Comparison of ENCODE assay signal across 23 cellular contexts in the genomic region with DNA sequence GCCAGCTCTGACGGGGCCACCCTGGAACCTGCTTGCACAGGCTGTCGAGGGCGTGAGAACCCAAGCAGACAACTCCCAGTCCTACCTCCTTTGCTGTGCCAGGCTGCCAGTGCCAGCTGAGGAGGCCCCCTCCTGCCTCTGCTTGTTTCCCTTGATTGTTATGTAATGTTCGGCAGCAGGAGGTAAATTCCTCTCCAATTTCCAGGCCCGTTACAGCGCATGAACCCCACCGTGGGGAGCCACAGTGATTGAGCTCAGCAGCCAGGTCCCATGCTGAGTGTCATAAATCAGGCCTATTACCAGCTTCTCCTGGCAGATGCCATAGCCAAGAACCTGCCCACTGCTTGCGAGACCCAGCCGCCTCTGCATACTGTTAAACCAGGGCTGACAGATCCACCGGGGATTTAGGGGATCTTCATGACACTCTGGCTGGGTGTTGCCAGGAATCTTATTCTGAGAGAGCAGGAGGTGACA.
DNase-seq lines count a peak whose midpoint lies in the region; ATAC-seq, FAIRE-seq and TF ChIP-seq lines count a peak whose summit lies in the region.
"Had no signal": no experiment of that assay in that cellular context is flagged by ENCODE, and none has a peak within 500 bp of the region (broad histone marks: within the 10 kb centered on the region; RNA-seq: fewer than 3 reads in every experiment).

No MANE protein-coding gene starts in this region.

- no peak overlapping the region for H3K9ac ChIP-seq in SK-N-MC (ENCODE audit: insufficient read length)
- no peak overlapping the region for H3K9ac ChIP-seq in neuronal stem cell (ENCODE audit: low read depth, low read length, poor library complexity)

- H3K27me3 Mint-ChIP-seq in GM23338 (ENCODE audit: insufficient read depth, low read depth, poor library complexity) = peaks cover 10% of the 10 kb centered on the region

- FAIRE-seq in GM12891 (lab: Jason Lieb, UNC) = no peak
- FAIRE-seq: keratinocyte had no signal

- no peak for TF ChIP-seq POLR2A in GM12891 (IDR thresholded peaks at IDR 0.05; ENCODE audit: low read depth, low read length)

- no peak overlapping the region for H3K14ac ChIP-seq in neuronal stem cell (ENCODE audit: low read length)

- H3K4me2 ChIP-seq in GM23338 (peak overlapping the region; percentile 61), neuronal stem cell (ENCODE audit: insufficient read depth, low read length, poor library complexity, severe bottlenecking) (no peak overlapping the region)
- H3K4me2 ChIP-seq: PC-9 had no signal

- no peak overlapping the region for H2BK5ac ChIP-seq in neuronal stem cell (ENCODE audit: low read length)

- H3K4me1 Mint-ChIP-seq in GM23338 = peaks cover 39% of the 10 kb centered on the region
- H3K4me1 Mint-ChIP-seq: activated T-helper 17 cell treated with anti-CD3 and anti-CD28 coated beads, Interleukin-2, amount 50 U/mL, for 72 hours; naive thymus-derived CD4-positive, alpha-beta T cell; stimulated activated memory B cell treated with anti-CD40 and anti-IgM and Interleukin-4, amounts not matched to agents 10 μg/mL and 1 μg/mL and 100 μg/mL, for 72 hours had no signal

- H3K4me3 ChIP-seq in GM23338 = peak overlapping the region; percentile 21; the same call in 1 of the 2 replicates
- peak overlapping the region; percentile 34 for H3K4me3 ChIP-seq in SK-N-MC
- H3K4me3 ChIP-seq in neuronal stem cell (ENCODE audit: low read length in 2 of 2) = no peak overlapping the region
- H3K4me3 ChIP-seq: cardiac muscle cell, PC-9, SJSA1, tibial artery had no signal

- DNase-seq in GM23338 (ENCODE audit: low spot score) = peak; percentile 86
- DNase-seq in NCI-H128 (lab: John Stamatoyannopoulos, UW; ENCODE audit: unreplicated experiment) = peak; percentile 61
- peak; percentile 75 for DNase-seq in SK-N-MC (ENCODE audit: low read depth, low spot score)
- no peak for DNase-seq in neuronal stem cell (ENCODE audit: low spot score)
- no peak for DNase-seq in NCI-H2029 (lab: John Stamatoyannopoulos, UW)
- no peak for DNase-seq in GM12891 (ENCODE audit: insufficient read length, low spot score)
- DNase-seq: AML-193; GF-D8; mammary epithelial cell; naive thymus-derived CD4-positive, alpha-beta T cell; NCI-H526; PC-9; stimulated activated CD4-positive, alpha-beta T cell treated with anti-CD3 and anti-CD28 coated beads, Interleukin-12 subunit alpha, Interleukin-12 subunit beta, amount 100 ng/mL, for 4 hours; T-helper 9 cell; tibial artery had no signal

- H3K4me1 ChIP-seq in GM23338 (ENCODE audit: insufficient read depth) (peaks cover 29% of the 10 kb centered on the region), neuronal stem cell (ENCODE audit: control insufficient read depth in 2 of 2, insufficient read depth in 1 of 2, low read depth in 1 of 2, low read length in 2 of 2) (peaks cover 0 to 3% of the 10 kb centered on the region in 2 donors)
- H3K4me1 ChIP-seq: SJSA1, tibial artery had no signal

- H2BK120ac ChIP-seq in neuronal stem cell (ENCODE audit: low read depth, low read length) = no peak overlapping the region

- no peaks in the 10 kb centered on the region for H4K20me1 ChIP-seq in GM23338 (replicated peaks; ENCODE audit: insufficient read depth)

- no peak overlapping the region for H2AFZ ChIP-seq in GM23338
- H2AFZ ChIP-seq in neuronal stem cell (ENCODE audit: low read length) = no peak overlapping the region
- H2AFZ ChIP-seq: PC-9 had no signal

- no peak overlapping the region for H3K4ac ChIP-seq in neuronal stem cell (ENCODE audit: low read length)

- no peak overlapping the region for H2BK12ac ChIP-seq in neuronal stem cell (ENCODE audit: low read length)

- no peaks in the 10 kb centered on the region for H3K9me3 ChIP-seq in SK-N-MC (ENCODE audit: low read depth, low read length)
- H3K9me3 ChIP-seq in neuronal stem cell (replicated peaks in 1 of 2; ENCODE audit: control insufficient read depth in 2 of 2, insufficient read depth in 1 of 2, low read depth in 1 of 2, low read length in 2 of 2) = no peaks in the 10 kb centered on the region
- H3K9me3 ChIP-seq: SJSA1, tibial artery had no signal

- H2BK15ac ChIP-seq in neuronal stem cell (ENCODE audit: low read length) = no peak overlapping the region

- WGBS in neuronal stem cell (ENCODE audit: extremely low coverage in 2 of 2, insufficient read length in 2 of 2, insufficient replicate concordance in 1 of 2), 2 donors = no CpG with 5 or more reads among the region's 10 CpGs

- no peaks in the 10 kb centered on the region for H3F3A ChIP-seq in GM23338 (replicated peaks; ENCODE audit: low read depth)

- H3K9me2 ChIP-seq in GM23338 (ENCODE audit: insufficient read depth) = peaks cover 6% of the 10 kb centered on the region

- H2AK5ac ChIP-seq in neuronal stem cell (ENCODE audit: low read depth, low read length) = no peak overlapping the region

- H3K36me3 Mint-ChIP-seq in GM23338 (ENCODE audit: low read depth) = peaks cover 8% of the 10 kb centered on the region

- peak; percentile 94 for ATAC-seq in GM23338
- no peak for ATAC-seq in HG03025 (IDR thresholded peaks at IDR 0.05; ENCODE audit: low FRiP score, unreplicated experiment)
- no peak for ATAC-seq in GM19455 (IDR thresholded peaks at IDR 0.05; ENCODE audit: unreplicated experiment)
- ATAC-seq: activated CD4-positive, CD25-positive, alpha-beta regulatory T cell treated with anti-CD3 and anti-CD28 coated beads, Interleukin-2, amount 50 U/mL, for 24 hours; activated T-helper 17 cell treated with anti-CD3 and anti-CD28 coated beads, Interleukin-2, amount 50 U/mL, for 72 hours; naive thymus-derived CD4-positive, alpha-beta T cell; stimulated activated memory B cell treated with anti-CD40 and anti-IgM and Interleukin-4, amounts not matched to agents 10 μg/mL and 1 μg/mL and 100 μg/mL, for 72 hours had no signal

- no peak overlapping the region for H3K23ac ChIP-seq in neuronal stem cell (ENCODE audit: low read depth, low read length, poor library complexity)

- H3K79me1 ChIP-seq in neuronal stem cell (ENCODE audit: low read depth, low read length) = no peaks in the 10 kb centered on the region

- TF ChIP-seq CTCF in GM23338 (conservative IDR thresholded peaks at IDR 0.05; ENCODE audit: low read depth in 2 of 2) = no peak

- H3K79me2 ChIP-seq in GM23338 (replicated peaks; ENCODE audit: insufficient read depth) = no peaks in the 10 kb centered on the region

- H3K36me3 ChIP-seq in GM23338 (ENCODE audit: insufficient read depth) (no peaks in the 10 kb centered on the region; the same call in 1 of the 2 replicates), SK-N-MC (ENCODE audit: insufficient read depth, low read length) (no peaks in the 10 kb centered on the region), neuronal stem cell (replicated peaks in 1 of 2; ENCODE audit: control insufficient read depth in 2 of 2, insufficient read depth in 2 of 2, low read length in 2 of 2) (no peaks in the 10 kb centered on the region)
- H3K36me3 ChIP-seq: cardiac muscle cell, SJSA1, tibial artery had no signal

- H3K27ac ChIP-seq in GM23338 (ENCODE audit: low read depth) (no peak overlapping the region), SK-N-MC (no peak overlapping the region), neuronal stem cell (replicated peaks; ENCODE audit: low read length) (no peak overlapping the region)
- H3K27ac ChIP-seq: cardiac muscle cell, PC-9, SJSA1, tibial artery had no signal

- peak overlapping the region; percentile 23; the same call in 2 of the 3 replicates for H3K4me3 Mint-ChIP-seq in GM23338
- H3K4me3 Mint-ChIP-seq: activated T-helper 17 cell treated with anti-CD3 and anti-CD28 coated beads, Interleukin-2, amount 50 U/mL, for 72 hours; naive thymus-derived CD4-positive, alpha-beta T cell; stimulated activated memory B cell treated with anti-CD40 and anti-IgM and Interleukin-4, amounts not matched to agents 10 μg/mL and 1 μg/mL and 100 μg/mL, for 72 hours had no signal

- no peak overlapping the region for H3K27ac Mint-ChIP-seq in GM23338
- H3K27ac Mint-ChIP-seq: activated T-helper 17 cell treated with anti-CD3 and anti-CD28 coated beads, Interleukin-2, amount 50 U/mL, for 72 hours; naive thymus-derived CD4-positive, alpha-beta T cell; stimulated activated memory B cell treated with anti-CD40 and anti-IgM and Interleukin-4, amounts not matched to agents 10 μg/mL and 1 μg/mL and 100 μg/mL, for 72 hours had no signal

- H3K9me3 Mint-ChIP-seq in GM23338 = peaks cover 20% of the 10 kb centered on the region
- H3K9me3 Mint-ChIP-seq: activated T-helper 17 cell treated with anti-CD3 and anti-CD28 coated beads, Interleukin-2, amount 50 U/mL, for 72 hours had no signal

- no peaks in the 10 kb centered on the region for H3K27me3 ChIP-seq in GM23338 (ENCODE audit: insufficient read depth)
- H3K27me3 ChIP-seq in neuronal stem cell (ENCODE audit: control insufficient read depth in 3 of 3, insufficient read depth in 3 of 3, low read depth in 1 of 3, low read length in 3 of 3) = peaks cover 0 to 12% (median 0%) of the 10 kb centered on the region in 3 experiments
- H3K27me3 ChIP-seq: cardiac muscle cell, SJSA1 had no signal

- H4K8ac ChIP-seq in neuronal stem cell (ENCODE audit: low read depth, low read length) = no peak overlapping the region

- H3K18ac ChIP-seq in neuronal stem cell (ENCODE audit: low read length) = peak overlapping the region; percentile 30

- no peak overlapping the region for H4K91ac ChIP-seq in neuronal stem cell (ENCODE audit: low read depth, low read length, poor library complexity)

TF ChIP-seq in GM23338, 12 proteins besides CTCF, POLR2A, EP300 and RAD21 (continues in another document):
- TF ChIP-seq, protein P1, sequence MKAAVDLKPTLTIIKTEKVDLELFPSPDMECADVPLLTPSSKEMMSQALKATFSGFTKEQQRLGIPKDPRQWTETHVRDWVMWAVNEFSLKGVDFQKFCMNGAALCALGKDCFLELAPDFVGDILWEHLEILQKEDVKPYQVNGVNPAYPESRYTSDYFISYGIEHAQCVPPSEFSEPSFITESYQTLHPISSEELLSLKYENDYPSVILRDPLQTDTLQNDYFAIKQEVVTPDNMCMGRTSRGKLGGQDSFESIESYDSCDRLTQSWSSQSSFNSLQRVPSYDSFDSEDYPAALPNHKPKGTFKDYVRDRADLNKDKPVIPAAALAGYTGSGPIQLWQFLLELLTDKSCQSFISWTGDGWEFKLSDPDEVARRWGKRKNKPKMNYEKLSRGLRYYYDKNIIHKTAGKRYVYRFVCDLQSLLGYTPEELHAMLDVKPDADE (IDR thresholded peaks at IDR 0.05) = no peak
- 0 out of 2 replicates have a peak, but pooled peaks have one; percentile 27 for TF ChIP-seq CREB1 (CRISPR knock-in tag; IDR thresholded peaks at IDR 0.05; ENCODE audit: low read depth)

TF ChIP-seq in GM12891, 5 proteins besides CTCF, POLR2A, EP300 and RAD21:
- no peak for TF ChIP-seq SPI1 (IDR thresholded peaks at IDR 0.05; ENCODE audit: low read depth, low read length)
- TF ChIP-seq POU2F2 (IDR thresholded peaks at IDR 0.05; ENCODE audit: low read depth, low read length) = no peak
- TF ChIP-seq PAX5 (IDR thresholded peaks at IDR 0.05; ENCODE audit: insufficient read depth, low read length, severe bottlenecking) = no peak
- no peak for TF ChIP-seq TAF1 (IDR thresholded peaks at IDR 0.05; ENCODE audit: low read depth, low read length)
TF ChIP-seq in GM12891: peak in this region for 0.

Comparison
In these comparisons a context has a peak if more than half of its experiments do, and no peak if none do; other contexts are left out.
1. DNase-seq: peak in GM23338 (single experiment), NCI-H128 (single experiment) and SK-N-MC (single experiment); none in neuronal stem cell (single experiment), NCI-H2029 (single experiment) and GM12891 (single experiment).
2. H3K4me3 ChIP-seq: peak in GM23338 (single experiment) and SK-N-MC (single experiment); none in neuronal stem cell (0 of 2).